In the genomic region with DNA sequence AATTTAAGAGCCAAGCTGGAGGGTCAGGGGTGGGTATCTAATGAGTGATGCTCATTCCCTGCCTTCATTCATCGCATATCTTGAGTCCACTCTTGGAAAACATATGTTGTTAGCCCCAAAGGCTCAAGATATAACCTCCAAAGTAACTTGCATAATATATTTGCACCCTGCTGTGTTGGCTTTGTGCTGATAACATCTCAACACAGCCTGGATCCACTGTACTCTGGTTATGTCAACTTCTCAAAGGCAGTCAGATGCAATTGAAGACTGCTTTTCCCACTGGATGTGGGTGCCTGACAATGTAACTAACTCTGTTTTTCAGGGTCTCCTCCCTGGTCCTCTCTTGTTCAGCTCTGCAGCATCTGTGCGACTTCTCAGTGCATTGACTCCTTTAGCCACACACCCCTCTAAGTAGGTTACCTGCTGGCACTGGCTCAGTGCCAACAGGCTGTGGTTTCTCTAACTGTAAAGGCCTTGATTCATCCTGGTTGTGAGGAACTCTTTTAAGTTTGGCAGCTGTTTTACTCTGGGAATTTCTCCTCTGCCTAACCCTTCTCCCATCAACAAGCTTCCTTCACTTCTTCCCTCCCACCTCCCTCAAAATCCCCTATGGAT, we compare ENCODE assay signal across 1 cellular context.
TF ChIP-seq lines count a peak whose summit lies in the region.

No MANE protein-coding gene starts in this region.

TF ChIP-seq in GM23338, 12 proteins besides CTCF, POLR2A, EP300 and RAD21 (continued from another document):
- TF ChIP-seq ZNF462 (CRISPR knock-in tag; IDR thresholded peaks at IDR 0.05) (no peak), STAT1 (IDR thresholded peaks at IDR 0.05; ENCODE audit: unreplicated experiment) (no peak), EZH2phosphoT487 (IDR thresholded peaks at IDR 0.05; ENCODE audit: unreplicated experiment) (no peak), ZNF114 (CRISPR knock-in tag; IDR thresholded peaks at IDR 0.05) (no peak), CREB1 (CRISPR knock-in tag; IDR thresholded peaks at IDR 0.05; ENCODE audit: low read depth) (no peak), ZNF331 (CRISPR knock-in tag; IDR thresholded peaks at IDR 0.05; ENCODE audit: low read depth) (no peak)
TF ChIP-seq in GM23338: peak in this region for 0.
